1 cellular context compared by ENCODE assay signal in the genomic region with DNA sequence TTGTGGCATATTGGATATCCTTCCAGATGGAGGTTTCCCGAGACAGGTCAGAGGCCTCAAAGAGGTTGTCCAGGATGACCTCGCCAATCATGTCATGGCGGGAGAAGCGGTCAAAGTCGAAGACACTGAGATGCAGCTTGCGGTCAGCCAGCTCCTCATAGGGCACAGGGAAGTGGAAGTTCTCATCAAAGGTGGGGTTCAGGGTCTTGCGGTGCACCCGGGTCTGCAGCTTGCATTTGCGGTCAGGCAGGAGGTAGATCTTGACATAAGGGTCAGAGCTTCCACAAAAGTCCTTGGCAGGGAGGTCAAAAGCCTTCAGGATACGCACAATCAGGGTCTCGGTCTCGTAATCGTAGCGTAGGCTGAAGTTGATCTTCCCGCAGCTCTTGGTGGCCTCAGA.
TF ChIP-seq lines count a peak whose summit lies in the region.

No MANE protein-coding gene starts in this region.

TF ChIP-seq in WTC11, 78 proteins besides CTCF, POLR2A, EP300 and RAD21 (continued from another document):
- TF ChIP-seq, protein P1, sequence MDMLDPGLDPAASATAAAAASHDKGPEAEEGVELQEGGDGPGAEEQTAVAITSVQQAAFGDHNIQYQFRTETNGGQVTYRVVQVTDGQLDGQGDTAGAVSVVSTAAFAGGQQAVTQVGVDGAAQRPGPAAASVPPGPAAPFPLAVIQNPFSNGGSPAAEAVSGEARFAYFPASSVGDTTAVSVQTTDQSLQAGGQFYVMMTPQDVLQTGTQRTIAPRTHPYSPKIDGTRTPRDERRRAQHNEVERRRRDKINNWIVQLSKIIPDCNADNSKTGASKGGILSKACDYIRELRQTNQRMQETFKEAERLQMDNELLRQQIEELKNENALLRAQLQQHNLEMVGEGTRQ (CRISPR knock-in tag; IDR thresholded peaks at IDR 0.05) = no peak
- TF ChIP-seq, protein P2, sequence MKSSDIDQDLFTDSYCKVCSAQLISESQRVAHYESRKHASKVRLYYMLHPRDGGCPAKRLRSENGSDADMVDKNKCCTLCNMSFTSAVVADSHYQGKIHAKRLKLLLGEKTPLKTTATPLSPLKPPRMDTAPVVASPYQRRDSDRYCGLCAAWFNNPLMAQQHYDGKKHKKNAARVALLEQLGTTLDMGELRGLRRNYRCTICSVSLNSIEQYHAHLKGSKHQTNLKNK (CRISPR knock-in tag; IDR thresholded peaks at IDR 0.05) = no peak
- TF ChIP-seq HMGA2 (CRISPR knock-in tag; IDR thresholded peaks at IDR 0.05) (no peak), IRF2 (CRISPR knock-in tag; IDR thresholded peaks at IDR 0.05; ENCODE audit: borderline replicate concordance, low read depth) (no peak), ATF6 (CRISPR knock-in tag; IDR thresholded peaks at IDR 0.05) (no peak), SMAD4 (CRISPR knock-in tag; IDR thresholded peaks at IDR 0.05) (no peak), FOXP1 (CRISPR knock-in tag; IDR thresholded peaks at IDR 0.05; ENCODE audit: borderline replicate concordance) (no peak)
- TF ChIP-seq, protein P3, sequence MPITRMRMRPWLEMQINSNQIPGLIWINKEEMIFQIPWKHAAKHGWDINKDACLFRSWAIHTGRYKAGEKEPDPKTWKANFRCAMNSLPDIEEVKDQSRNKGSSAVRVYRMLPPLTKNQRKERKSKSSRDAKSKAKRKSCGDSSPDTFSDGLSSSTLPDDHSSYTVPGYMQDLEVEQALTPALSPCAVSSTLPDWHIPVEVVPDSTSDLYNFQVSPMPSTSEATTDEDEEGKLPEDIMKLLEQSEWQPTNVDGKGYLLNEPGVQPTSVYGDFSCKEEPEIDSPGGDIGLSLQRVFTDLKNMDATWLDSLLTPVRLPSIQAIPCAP (CRISPR knock-in tag; IDR thresholded peaks at IDR 0.05) = no peak
- TF ChIP-seq, protein P4, sequence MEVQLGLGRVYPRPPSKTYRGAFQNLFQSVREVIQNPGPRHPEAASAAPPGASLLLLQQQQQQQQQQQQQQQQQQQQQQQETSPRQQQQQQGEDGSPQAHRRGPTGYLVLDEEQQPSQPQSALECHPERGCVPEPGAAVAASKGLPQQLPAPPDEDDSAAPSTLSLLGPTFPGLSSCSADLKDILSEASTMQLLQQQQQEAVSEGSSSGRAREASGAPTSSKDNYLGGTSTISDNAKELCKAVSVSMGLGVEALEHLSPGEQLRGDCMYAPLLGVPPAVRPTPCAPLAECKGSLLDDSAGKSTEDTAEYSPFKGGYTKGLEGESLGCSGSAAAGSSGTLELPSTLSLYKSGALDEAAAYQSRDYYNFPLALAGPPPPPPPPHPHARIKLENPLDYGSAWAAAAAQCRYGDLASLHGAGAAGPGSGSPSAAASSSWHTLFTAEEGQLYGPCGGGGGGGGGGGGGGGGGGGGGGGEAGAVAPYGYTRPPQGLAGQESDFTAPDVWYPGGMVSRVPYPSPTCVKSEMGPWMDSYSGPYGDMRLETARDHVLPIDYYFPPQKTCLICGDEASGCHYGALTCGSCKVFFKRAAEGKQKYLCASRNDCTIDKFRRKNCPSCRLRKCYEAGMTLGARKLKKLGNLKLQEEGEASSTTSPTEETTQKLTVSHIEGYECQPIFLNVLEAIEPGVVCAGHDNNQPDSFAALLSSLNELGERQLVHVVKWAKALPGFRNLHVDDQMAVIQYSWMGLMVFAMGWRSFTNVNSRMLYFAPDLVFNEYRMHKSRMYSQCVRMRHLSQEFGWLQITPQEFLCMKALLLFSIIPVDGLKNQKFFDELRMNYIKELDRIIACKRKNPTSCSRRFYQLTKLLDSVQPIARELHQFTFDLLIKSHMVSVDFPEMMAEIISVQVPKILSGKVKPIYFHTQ (CRISPR knock-in tag; IDR thresholded peaks at IDR 0.05) = no peak
